1 cellular context compared by ENCODE assay signal in genomic region chr7:92702535-92702934, GRCh38.
TF ChIP-seq lines count a peak whose summit lies in the region.

No MANE protein-coding gene starts in this region.

TF ChIP-seq in WTC11, 78 proteins besides CTCF, POLR2A, EP300 and RAD21 (continued from another document):
- TF ChIP-seq, protein P1, sequence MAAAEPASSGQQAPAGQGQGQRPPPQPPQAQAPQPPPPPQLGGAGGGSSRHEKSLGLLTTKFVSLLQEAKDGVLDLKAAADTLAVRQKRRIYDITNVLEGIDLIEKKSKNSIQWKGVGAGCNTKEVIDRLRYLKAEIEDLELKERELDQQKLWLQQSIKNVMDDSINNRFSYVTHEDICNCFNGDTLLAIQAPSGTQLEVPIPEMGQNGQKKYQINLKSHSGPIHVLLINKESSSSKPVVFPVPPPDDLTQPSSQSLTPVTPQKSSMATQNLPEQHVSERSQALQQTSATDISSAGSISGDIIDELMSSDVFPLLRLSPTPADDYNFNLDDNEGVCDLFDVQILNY (CRISPR knock-in tag; IDR thresholded peaks at IDR 0.05), result no peak
- TF ChIP-seq ATF2 (CRISPR knock-in tag; IDR thresholded peaks at IDR 0.05; ENCODE audit: borderline replicate concordance, low read depth) (no peak), MXD4 (CRISPR knock-in tag; IDR thresholded peaks at IDR 0.05; ENCODE audit: borderline replicate concordance) (no peak)
- TF ChIP-seq, protein P2, sequence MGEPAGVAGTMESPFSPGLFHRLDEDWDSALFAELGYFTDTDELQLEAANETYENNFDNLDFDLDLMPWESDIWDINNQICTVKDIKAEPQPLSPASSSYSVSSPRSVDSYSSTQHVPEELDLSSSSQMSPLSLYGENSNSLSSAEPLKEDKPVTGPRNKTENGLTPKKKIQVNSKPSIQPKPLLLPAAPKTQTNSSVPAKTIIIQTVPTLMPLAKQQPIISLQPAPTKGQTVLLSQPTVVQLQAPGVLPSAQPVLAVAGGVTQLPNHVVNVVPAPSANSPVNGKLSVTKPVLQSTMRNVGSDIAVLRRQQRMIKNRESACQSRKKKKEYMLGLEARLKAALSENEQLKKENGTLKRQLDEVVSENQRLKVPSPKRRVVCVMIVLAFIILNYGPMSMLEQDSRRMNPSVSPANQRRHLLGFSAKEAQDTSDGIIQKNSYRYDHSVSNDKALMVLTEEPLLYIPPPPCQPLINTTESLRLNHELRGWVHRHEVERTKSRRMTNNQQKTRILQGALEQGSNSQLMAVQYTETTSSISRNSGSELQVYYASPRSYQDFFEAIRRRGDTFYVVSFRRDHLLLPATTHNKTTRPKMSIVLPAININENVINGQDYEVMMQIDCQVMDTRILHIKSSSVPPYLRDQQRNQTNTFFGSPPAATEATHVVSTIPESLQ (CRISPR knock-in tag; IDR thresholded peaks at IDR 0.05), result no peak
